Comparison of ENCODE assay signal across 16 cellular contexts in genomic region chr10:30472414-30473155, GRCh38. TPM values are rescaled to one million over a fixed set of nuclear protein-coding genes. Genes with fewer than 3 reads are reported as not detected.
DNase-seq lines count a peak whose midpoint lies in the region; ATAC-seq, FAIRE-seq and TF ChIP-seq lines count a peak whose summit lies in the region.
"Had no signal": no experiment of that assay in that cellular context is flagged by ENCODE, and none has a peak within 500 bp of the region (broad histone marks: within the 10 kb centered on the region; RNA-seq: fewer than 3 reads in every experiment).

No MANE protein-coding gene starts in this region.

- FAIRE-seq in HepG2 (lab: Jason Lieb, UNC) = no peak
- FAIRE-seq: A204.1, GM19239, H1, HTR-8/SVneo had no signal

- H3K36me3 ChIP-seq in HepG2 (replicated peaks in 1 of 2; ENCODE audit: control insufficient read depth in 1 of 2, insufficient read depth in 2 of 2, low read length in 2 of 2) (no peaks in the 10 kb centered on the region), right lobe of liver (no peaks in the 10 kb centered on the region), neuronal stem cell (replicated peaks in 1 of 2; ENCODE audit: control insufficient read depth in 2 of 2, insufficient read depth in 2 of 2, low read length in 2 of 2) (no peaks in the 10 kb centered on the region)
- H3K36me3 ChIP-seq: HAP-1 had no signal

- no peak overlapping the region for H2BK5ac ChIP-seq in neuronal stem cell (ENCODE audit: low read length)

- no peak for TF ChIP-seq POLR2A in HepG2 (IDR thresholded peaks at IDR 0.05; ENCODE audit: insufficient read depth in 1 of 2, low read depth in 2 of 2, low read length in 2 of 2)
- TF ChIP-seq POLR2A in right lobe of liver (IDR thresholded peaks at IDR 0.05) = no peak

- H3K4me1 ChIP-seq in HepG2 (ENCODE audit: insufficient read depth, low read length) (peaks cover 17% of the 10 kb centered on the region), right lobe of liver (no peaks in the 10 kb centered on the region), neuronal stem cell (ENCODE audit: control insufficient read depth in 2 of 2, insufficient read depth in 1 of 2, low read depth in 1 of 2, low read length in 2 of 2) (no peaks in the 10 kb centered on the region)
- H3K4me1 ChIP-seq: HAP-1 had no signal

- 59% methylated on average over 4 of the region's 4 CpGs for WGBS in HepG2 (ENCODE audit: low lambda C conversion rate)
- WGBS in right lobe of liver (ENCODE audit: insufficient coverage, low coverage, low lambda C conversion rate, missing lambda C conversion rate) = 73% methylated on average over 4 of the region's 4 CpGs
- WGBS in neuronal stem cell (ENCODE audit: extremely low coverage in 2 of 2, insufficient read length in 2 of 2, insufficient replicate concordance in 1 of 2), 2 donors = no CpG with 5 or more reads among the region's 4 CpGs

- H3K27ac ChIP-seq in HepG2 (ENCODE audit: extremely low read length, insufficient read depth, low read length) (no peak overlapping the region), right lobe of liver (no peak overlapping the region), neuronal stem cell (replicated peaks; ENCODE audit: low read length) (no peak overlapping the region)

- intact Hi-C loops in HepG2 (cut with micrococcal nuclease; ENCODE audit: unreplicated experiment) = no loop called here
- intact Hi-C loops in right lobe of liver (cut with DNase I) = no loop called here

- ATAC-seq in HepG2 (peak; percentile 47; the same call in 2 of the 3 replicates), right lobe of liver (no peak), HG02798 (IDR thresholded peaks at IDR 0.05; ENCODE audit: poor library complexity, unreplicated experiment) (no peak)
- ATAC-seq: CD8-positive, alpha-beta T cell had no signal

- no peak overlapping the region for H2AK5ac ChIP-seq in neuronal stem cell (ENCODE audit: low read depth, low read length)

- H3K79me1 ChIP-seq in neuronal stem cell (ENCODE audit: low read depth, low read length) = no peaks in the 10 kb centered on the region

- CTCF ChIA-PET in HepG2 (lab: Yijun Ruan, JAX; ENCODE audit: low intra/inter-chr PET ratio, low total read pairs) = no interaction called here

- TF ChIP-seq EP300 in HepG2 (IDR thresholded peaks at IDR 0.05; ENCODE audit: low read depth in 2 of 2, low read length in 2 of 2) (no peak), HepG2 (CRISPR knock-in tag; IDR thresholded peaks at IDR 0.05; ENCODE audit: borderline replicate concordance) (no peak)

- no peak overlapping the region for H4K8ac ChIP-seq in neuronal stem cell (ENCODE audit: low read depth, low read length)

- DNase-seq in HepG2 (ENCODE audit: low spot score) (no peak), right lobe of liver (no peak), islet precursor cell (peak; percentile 52), neuronal stem cell (ENCODE audit: low spot score) (no peak), HUDEP-2 (lab: John Stamatoyannopoulos, UW; ENCODE audit: unreplicated experiment in 76 of 76) (no peak), middle frontal gyrus (ENCODE audit: extremely low spot score, low spot score) (no peak)
- DNase-seq: CD8-positive, alpha-beta T cell; COR-L47; DMS53; GF-D8 had no signal

- no TSS peak for BruUV-seq in HepG2 (replicated peaks; lab: Mats Ljungman, UMichigan)

- no peak for TF ChIP-seq CTCF in HepG2 (CRISPR knock-in tag; IDR thresholded peaks at IDR 0.05)
- no peak for TF ChIP-seq CTCF in right lobe of liver (IDR thresholded peaks at IDR 0.05)

- no peak overlapping the region for H3K4me3 ChIP-seq in HepG2 (replicated peaks in 1 of 3; ENCODE audit: insufficient read depth in 1 of 3, low read depth in 2 of 3, low read length in 3 of 3)
- no peak overlapping the region for H3K4me3 ChIP-seq in right lobe of liver
- no peak overlapping the region for H3K4me3 ChIP-seq in neuronal stem cell (ENCODE audit: low read length in 2 of 2)
- H3K4me3 ChIP-seq: HAP-1 had no signal

- H3K4ac ChIP-seq in neuronal stem cell (ENCODE audit: low read length) = no peak overlapping the region

- TF ChIP-seq RAD21 in HepG2 (CRISPR knock-in tag; IDR thresholded peaks at IDR 0.05) = no peak

- no peak overlapping the region for H3K18ac ChIP-seq in neuronal stem cell (ENCODE audit: low read length)

- H2AFZ ChIP-seq in HepG2 (ENCODE audit: low read length) (no peak overlapping the region), neuronal stem cell (ENCODE audit: low read length) (peak overlapping the region; percentile 29)

- no peak overlapping the region for H2BK12ac ChIP-seq in neuronal stem cell (ENCODE audit: low read length)

- H4K91ac ChIP-seq in neuronal stem cell (ENCODE audit: low read depth, low read length, poor library complexity) = no peak overlapping the region

- no peaks in the 10 kb centered on the region for H3K9me3 ChIP-seq in HepG2 (ENCODE audit: low read length)
- H3K9me3 ChIP-seq in right lobe of liver = no peaks in the 10 kb centered on the region
- no peaks in the 10 kb centered on the region for H3K9me3 ChIP-seq in neuronal stem cell (replicated peaks in 1 of 2; ENCODE audit: control insufficient read depth in 2 of 2, insufficient read depth in 1 of 2, low read depth in 1 of 2, low read length in 2 of 2)
- H3K9me3 ChIP-seq: HAP-1 had no signal

- H3K14ac ChIP-seq in neuronal stem cell (ENCODE audit: low read length) = no peak overlapping the region

- H3K9ac ChIP-seq in HepG2 (ENCODE audit: insufficient read depth, low read depth, low read length) (no peak overlapping the region), neuronal stem cell (ENCODE audit: low read depth, low read length, poor library complexity) (no peak overlapping the region)

- no peak overlapping the region for H2BK15ac ChIP-seq in neuronal stem cell (ENCODE audit: low read length)

- H3K4me2 ChIP-seq in HepG2 (ENCODE audit: low read depth, low read length) (no peak overlapping the region), neuronal stem cell (ENCODE audit: insufficient read depth, low read length, poor library complexity, severe bottlenecking) (no peak overlapping the region)

- in situ Hi-C loops in HepG2 (cut with HindIII; ENCODE audit: extremely low pct_ligation_motif_present, low pct_unique_long_range_greater_than_20kb) = no loop called here

- no peak overlapping the region for H2BK120ac ChIP-seq in neuronal stem cell (ENCODE audit: low read depth, low read length)

- H3K27me3 ChIP-seq in HepG2 (ENCODE audit: control insufficient read depth in 1 of 2, insufficient read depth in 2 of 2, low read length in 2 of 2) (no peaks in the 10 kb centered on the region), right lobe of liver (no peaks in the 10 kb centered on the region), neuronal stem cell (ENCODE audit: control insufficient read depth in 3 of 3, insufficient read depth in 3 of 3, low read depth in 1 of 3, low read length in 3 of 3) (no peaks in the 10 kb centered on the region)

- POLR2A ChIA-PET in HepG2 (lab: Yijun Ruan, JAX) = interaction anchor here (0.6 kb wide), 1 partner anchor 39 kb away, joined by 3 read pairs; no protein-coding TSS in a partner anchor

- H4K20me1 ChIP-seq in HepG2 (ENCODE audit: insufficient read depth, low read length) = no peaks in the 10 kb centered on the region

- no peaks in the 10 kb centered on the region for H3K79me2 ChIP-seq in HepG2 (ENCODE audit: insufficient read depth, low read length)

- H3K23ac ChIP-seq in neuronal stem cell (ENCODE audit: low read depth, low read length, poor library complexity) = no peak overlapping the region

TF ChIP-seq in HepG2, 621 proteins besides CTCF, POLR2A, EP300 and RAD21 (continues in another document):
- TF ChIP-seq NCOA5 (CRISPR knock-in tag; IDR thresholded peaks at IDR 0.05) (no peak), NFYC (CRISPR knock-in tag; IDR thresholded peaks at IDR 0.05) (no peak), ZSCAN22 (CRISPR knock-in tag; IDR thresholded peaks at IDR 0.05) (no peak), BRD4 (CRISPR knock-in tag; IDR thresholded peaks at IDR 0.05) (no peak), ZNF354B (CRISPR knock-in tag; IDR thresholded peaks at IDR 0.05) (no peak)
- TF ChIP-seq, protein P1, sequence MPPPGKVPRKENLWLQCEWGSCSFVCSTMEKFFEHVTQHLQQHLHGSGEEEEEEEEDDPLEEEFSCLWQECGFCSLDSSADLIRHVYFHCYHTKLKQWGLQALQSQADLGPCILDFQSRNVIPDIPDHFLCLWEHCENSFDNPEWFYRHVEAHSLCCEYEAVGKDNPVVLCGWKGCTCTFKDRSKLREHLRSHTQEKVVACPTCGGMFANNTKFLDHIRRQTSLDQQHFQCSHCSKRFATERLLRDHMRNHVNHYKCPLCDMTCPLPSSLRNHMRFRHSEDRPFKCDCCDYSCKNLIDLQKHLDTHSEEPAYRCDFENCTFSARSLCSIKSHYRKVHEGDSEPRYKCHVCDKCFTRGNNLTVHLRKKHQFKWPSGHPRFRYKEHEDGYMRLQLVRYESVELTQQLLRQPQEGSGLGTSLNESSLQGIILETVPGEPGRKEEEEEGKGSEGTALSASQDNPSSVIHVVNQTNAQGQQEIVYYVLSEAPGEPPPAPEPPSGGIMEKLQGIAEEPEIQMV (CRISPR knock-in tag; IDR thresholded peaks at IDR 0.05; ENCODE audit: low read depth) = no peak

RNA-seq across cellular contexts. Expression of gene MAP3K8, which starts 38.6 kb away (rescaled TPM):
- 19.3 and 21.8 TPM in 2 replicates for total RNA-seq in HepG2 (2016; rRNA removed; fragmentation: Illumina TruSeq; extraction: Trizol)
- 12.2 and 13.6 TPM in 2 replicates for total RNA-seq in HepG2 (2016; cell fraction: cytosol; rRNA removed; fragmentation: Illumina TruSeq; extraction: Trizol; ENCODE audit: low read depth)
- 18.0 and 21.2 TPM in 2 replicates for total RNA-seq in HepG2 (2016; cell fraction: insoluble cytoplasmic fraction; rRNA removed; fragmentation: Illumina TruSeq; extraction: Trizol)
- total RNA-seq in HepG2 (2016; cell fraction: membrane; rRNA removed; fragmentation: Illumina TruSeq; extraction: Trizol) = 15.3 and 19.2 TPM in 2 replicates
- total RNA-seq in HepG2 (2016; cell fraction: nucleus; rRNA removed; fragmentation: Illumina TruSeq; extraction: Trizol) = 22.1 and 23.1 TPM in 2 replicates
- polyA plus RNA-seq in HepG2 (2011; rRNA removed) = 26.6 and 37.9 TPM in 2 replicates
- 12.9 and 14.6 TPM in 2 replicates for polyA plus RNA-seq in HepG2 (2011; cell fraction: cytosol; rRNA removed)
- 26.9 and 27.5 TPM in 2 replicates for polyA plus RNA-seq in HepG2 (2011; cell fraction: nucleus; rRNA removed)
- polyA plus RNA-seq in HepG2 (2012) = 11.2 and 14.3 TPM in 2 replicates
- polyA plus RNA-seq in HepG2 (2016; cell fraction: cytosol; fragmentation: Illumina TruSeq; extraction: Trizol; ENCODE audit: low read depth) = 8.6 and 13.3 TPM in 2 replicates
- polyA plus RNA-seq in HepG2 (2016; cell fraction: insoluble cytoplasmic fraction; fragmentation: Illumina TruSeq; extraction: Trizol; ENCODE audit: low read depth) = 15.6 and 17.9 TPM in 2 replicates
- polyA plus RNA-seq in HepG2 (2016; cell fraction: membrane; fragmentation: Illumina TruSeq; extraction: Trizol; ENCODE audit: low read depth) = 9.4 and 12.4 TPM in 2 replicates
- polyA plus RNA-seq in HepG2 (2016; cell fraction: nucleus; fragmentation: Illumina TruSeq; extraction: Trizol; ENCODE audit: insufficient read depth, low read depth) = 41.0 and 46.6 TPM in 2 replicates
- 15.0 and 17.4 TPM in 2 replicates for polyA minus RNA-seq in HepG2 (2011; rRNA and poly(A)+ RNA removed; ENCODE audit: low replicate concordance)
- polyA minus RNA-seq in HepG2 (2011; cell fraction: cytosol; rRNA and poly(A)+ RNA removed) = 7.3 and 10.3 TPM in 2 replicates
- 30.6 and 31.2 TPM in 2 replicates for polyA minus RNA-seq in HepG2 (2011; cell fraction: nucleus; rRNA and poly(A)+ RNA removed)
- total RNA-seq in right lobe of liver = 10 to 100 TPM in 1 of 6 experiments, 1 to 10 TPM in 5; 3.1 to 21.9 (median 6.1) TPM
- 3.4 TPM for polyA plus RNA-seq in neuronal stem cell (2013, experiment 1 of 2)
- polyA plus RNA-seq in neuronal stem cell (2013, experiment 2 of 2) = 3.5 TPM
